Comparison of ENCODE assay signal across 1 cellular context in the genomic region with DNA sequence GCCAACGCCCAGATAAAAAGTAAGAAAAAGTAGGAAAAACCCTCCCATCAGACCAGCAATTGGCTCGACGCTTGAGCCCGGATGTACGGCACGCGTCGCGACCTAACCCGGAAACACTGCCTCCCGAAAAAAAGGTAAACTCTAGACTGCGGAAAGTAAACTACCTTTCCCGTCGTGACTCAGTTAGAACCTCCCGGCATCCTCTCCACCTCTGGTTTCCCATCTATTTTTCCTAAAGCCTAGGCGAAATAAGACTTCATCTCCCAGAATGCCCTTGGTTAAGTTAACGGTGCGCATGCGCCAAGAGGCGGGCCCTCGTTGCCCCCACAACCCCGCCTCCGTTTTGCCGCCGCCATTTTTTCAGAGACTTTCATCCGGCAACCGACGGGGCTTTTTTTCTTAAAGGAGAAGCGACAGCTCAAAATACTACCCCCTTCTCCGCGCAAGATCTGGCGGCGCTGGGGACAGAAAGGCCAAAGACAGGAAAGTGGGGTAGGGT.
A peak's percentile ranks its signal among the peaks of the same experiment; 100 is the strongest.
TF ChIP-seq lines count a peak whose summit lies in the region.

No MANE protein-coding gene starts in this region.

TF ChIP-seq in A549, 52 proteins besides CTCF, POLR2A, EP300 and RAD21 (continued from another document):
- TF ChIP-seq, protein P1, sequence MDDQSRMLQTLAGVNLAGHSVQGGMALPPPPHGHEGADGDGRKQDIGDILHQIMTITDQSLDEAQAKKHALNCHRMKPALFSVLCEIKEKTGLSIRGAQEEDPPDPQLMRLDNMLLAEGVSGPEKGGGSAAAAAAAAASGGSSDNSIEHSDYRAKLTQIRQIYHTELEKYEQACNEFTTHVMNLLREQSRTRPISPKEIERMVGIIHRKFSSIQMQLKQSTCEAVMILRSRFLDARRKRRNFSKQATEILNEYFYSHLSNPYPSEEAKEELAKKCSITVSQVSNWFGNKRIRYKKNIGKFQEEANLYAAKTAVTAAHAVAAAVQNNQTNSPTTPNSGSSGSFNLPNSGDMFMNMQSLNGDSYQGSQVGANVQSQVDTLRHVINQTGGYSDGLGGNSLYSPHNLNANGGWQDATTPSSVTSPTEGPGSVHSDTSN (IDR thresholded peaks at IDR 0.05), result no peak
- TF ChIP-seq HOXA7 (CRISPR knock-in tag; IDR thresholded peaks at IDR 0.05) (no peak), JUN (IDR thresholded peaks at IDR 0.05) (peak in 1 of 2 experiments; percentile 46; a peak in 3 of 5 replicates), HOXB13 (CRISPR knock-in tag; IDR thresholded peaks at IDR 0.05; ENCODE audit: low read depth) (no peak), GATA3 (IDR thresholded peaks at IDR 0.05; ENCODE audit: borderline replicate concordance) (no peak; the same call in 1 of the 2 replicates), MYC (IDR thresholded peaks at IDR 0.05; ENCODE audit: borderline replicate concordance, low read length) (peak; percentile 40; the same call in 1 of the 2 replicates), FOXS1 (CRISPR knock-in tag; IDR thresholded peaks at IDR 0.05) (no peak), FOSL2 (IDR thresholded peaks at IDR 0.05) (no peak), FOSL2 (CRISPR knock-in tag; IDR thresholded peaks at IDR 0.05) (0 out of 2 replicates have a peak, but pooled peaks have one; percentile 2), ESRRA (IDR thresholded peaks at IDR 0.05; ENCODE audit: borderline replicate concordance, low read length) (no peak), CHD2 (IDR thresholded peaks at IDR 0.05; ENCODE audit: low read length, partially characterized antibody) (no peak), KDM5A (IDR thresholded peaks at IDR 0.05) (no peak), JUNB (IDR thresholded peaks at IDR 0.05) (no peak), KDM1A (IDR thresholded peaks at IDR 0.05; ENCODE audit: low read depth) (no peak), EHMT2 (IDR thresholded peaks at IDR 0.05; ENCODE audit: low read depth) (no peak), HOXB5 (CRISPR knock-in tag; IDR thresholded peaks at IDR 0.05) (no peak), MAZ (IDR thresholded peaks at IDR 0.05; ENCODE audit: borderline replicate concordance, low read depth, low read length) (no peak), ZSCAN20 (CRISPR knock-in tag; IDR thresholded peaks at IDR 0.05) (no peak), POLR2AphosphoS2 (conservative IDR thresholded peaks at IDR 0.05; ENCODE audit: low read length) (no peak), NPAS2 (CRISPR knock-in tag; IDR thresholded peaks at IDR 0.05; ENCODE audit: borderline replicate concordance) (no peak), CEBPB (IDR thresholded peaks at IDR 0.05) (no peak)
- TF ChIP-seq, protein P2, sequence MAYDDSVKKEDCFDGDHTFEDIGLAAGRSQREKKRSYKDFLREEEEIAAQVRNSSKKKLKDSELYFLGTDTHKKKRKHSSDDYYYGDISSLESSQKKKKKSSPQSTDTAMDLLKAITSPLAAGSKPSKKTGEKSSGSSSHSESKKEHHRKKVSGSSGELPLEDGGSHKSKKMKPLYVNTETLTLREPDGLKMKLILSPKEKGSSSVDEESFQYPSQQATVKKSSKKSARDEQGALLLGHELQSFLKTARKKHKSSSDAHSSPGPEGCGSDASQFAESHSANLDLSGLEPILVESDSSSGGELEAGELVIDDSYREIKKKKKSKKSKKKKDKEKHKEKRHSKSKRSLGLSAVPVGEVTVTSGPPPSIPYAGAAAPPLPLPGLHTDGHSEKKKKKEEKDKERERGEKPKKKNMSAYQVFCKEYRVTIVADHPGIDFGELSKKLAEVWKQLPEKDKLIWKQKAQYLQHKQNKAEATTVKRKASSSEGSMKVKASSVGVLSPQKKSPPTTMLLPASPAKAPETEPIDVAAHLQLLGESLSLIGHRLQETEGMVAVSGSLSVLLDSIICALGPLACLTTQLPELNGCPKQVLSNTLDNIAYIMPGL (CRISPR knock-in tag; IDR thresholded peaks at IDR 0.05; ENCODE audit: borderline replicate concordance), result no peak
- TF ChIP-seq, protein P3, sequence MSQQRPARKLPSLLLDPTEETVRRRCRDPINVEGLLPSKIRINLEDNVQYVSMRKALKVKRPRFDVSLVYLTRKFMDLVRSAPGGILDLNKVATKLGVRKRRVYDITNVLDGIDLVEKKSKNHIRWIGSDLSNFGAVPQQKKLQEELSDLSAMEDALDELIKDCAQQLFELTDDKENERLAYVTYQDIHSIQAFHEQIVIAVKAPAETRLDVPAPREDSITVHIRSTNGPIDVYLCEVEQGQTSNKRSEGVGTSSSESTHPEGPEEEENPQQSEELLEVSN (IDR thresholded peaks at IDR 0.05; ENCODE audit: borderline replicate concordance, low read depth), result no peak; the same call in 1 of the 2 replicates
- TF ChIP-seq, protein P4, sequence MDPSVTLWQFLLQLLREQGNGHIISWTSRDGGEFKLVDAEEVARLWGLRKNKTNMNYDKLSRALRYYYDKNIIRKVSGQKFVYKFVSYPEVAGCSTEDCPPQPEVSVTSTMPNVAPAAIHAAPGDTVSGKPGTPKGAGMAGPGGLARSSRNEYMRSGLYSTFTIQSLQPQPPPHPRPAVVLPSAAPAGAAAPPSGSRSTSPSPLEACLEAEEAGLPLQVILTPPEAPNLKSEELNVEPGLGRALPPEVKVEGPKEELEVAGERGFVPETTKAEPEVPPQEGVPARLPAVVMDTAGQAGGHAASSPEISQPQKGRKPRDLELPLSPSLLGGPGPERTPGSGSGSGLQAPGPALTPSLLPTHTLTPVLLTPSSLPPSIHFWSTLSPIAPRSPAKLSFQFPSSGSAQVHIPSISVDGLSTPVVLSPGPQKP (IDR thresholded peaks at IDR 0.05; ENCODE audit: low read depth, low read length), result no peak
